Comparison of ENCODE assay signal across 30 cellular contexts in genomic region chr15:79073336-79073735, GRCh38. TPM values are rescaled to one million over a fixed set of nuclear protein-coding genes. Genes with fewer than 3 reads are reported as not detected.
"Had no signal": no experiment of that assay in that cellular context is flagged by ENCODE, and none has a peak within 500 bp of the region (broad histone marks: within the 10 kb centered on the region; RNA-seq: fewer than 3 reads in every experiment).

No MANE protein-coding gene starts in this region.

- DNase-seq: activated B cell treated with CpG ODN at 0.5 μM for 24 hours; activated CD4-positive, alpha-beta T cell treated with anti-CD3 and anti-CD28 coated beads for 48 hours; activated CD4-positive, alpha-beta T cell treated with anti-CD3 and anti-CD28 coated beads, Interleukin-2, amount 50 U/mL, for 1 hour; activated CD4-positive, alpha-beta T cell treated with anti-CD3 and anti-CD28 coated beads, Interleukin-2, amount 50 U/mL, for 48 hours; activated CD8-positive, alpha-beta memory T cell treated with anti-CD3 and anti-CD28 coated beads for 24 hours; activated CD8-positive, alpha-beta T cell treated with anti-CD3 and anti-CD28 coated beads for 36 hours; activated effector memory CD4-positive, alpha-beta T cell treated with Interleukin-2 at 50 U/mL for 16 hours; activated gamma-delta T cell treated with Interleukin-2 at 50 U/mL for 16 hours; activated naive CD4-positive, alpha-beta T cell treated with anti-CD3 and anti-CD28 coated beads, Interleukin-2, amount 50 U/mL, for 16 hours; activated naive CD4-positive, alpha-beta T cell treated with Interleukin-2 at 50 U/mL for 16 hours; activated T-cell treated with anti-CD3 and anti-CD28 coated beads, Interleukin-2, amount 50 U/mL, for 4 hours; amniotic stem cell; anterior cingulate cortex; brain microvascular endothelial cell; caudate nucleus; cortex of kidney; dermis blood vessel endothelial cell; effector CD4-positive, alpha-beta T cell; effector memory CD8-positive, alpha-beta T cell; erythroblast; foreskin keratinocyte; gastrocnemius medialis; T-helper 1 cell; T-helper 17 cell; T1000; WERI-Rb-1 had no signal

- H3K27me3 ChIP-seq: brain microvascular endothelial cell, esophagus muscularis mucosa, foreskin keratinocyte, gastrocnemius medialis had no signal

- H3K4me1 ChIP-seq: esophagus muscularis mucosa, foreskin keratinocyte, gastrocnemius medialis had no signal

- H3K4me3 ChIP-seq: esophagus muscularis mucosa, gastrocnemius medialis had no signal

- FAIRE-seq: astrocyte, colon had no signal

- H3K9me3 ChIP-seq: esophagus muscularis mucosa, gastrocnemius medialis had no signal

- H3K27ac ChIP-seq: brain microvascular endothelial cell, esophagus muscularis mucosa, foreskin keratinocyte, gastrocnemius medialis, WERI-Rb-1 had no signal

- H3K36me3 ChIP-seq: brain microvascular endothelial cell, esophagus muscularis mucosa, gastrocnemius medialis, WERI-Rb-1 had no signal

RNA-seq across cellular contexts. Expression of gene RASGRF1, which starts 17.2 kb away (rescaled TPM):
- total RNA-seq: activated CD8-positive, alpha-beta T cell treated with anti-CD3 and anti-CD28 coated beads for 36 hours; activated T-helper 17 cell treated with anti-CD3 and anti-CD28 coated beads, Interleukin-2, amount 50 U/mL, for 72 hours; gastrocnemius medialis had no signal
